ENCODE assay signal across 3 cellular contexts in genomic region chr11:119759324-119759723, GRCh38.
TF ChIP-seq lines count a peak whose summit lies in the region.

No MANE protein-coding gene starts in this region.

TF ChIP-seq in SK-N-SH treated with all-trans-retinoic acid at 6 μM for 48 hours, 23 proteins besides CTCF, POLR2A, EP300 and RAD21 (continued from another document):
- TF ChIP-seq PPARA (CRISPR knock-in tag; IDR thresholded peaks at IDR 0.05; ENCODE audit: borderline replicate concordance) = no peak

TF ChIP-seq in SK-N-SH, 30 proteins besides CTCF, POLR2A, EP300 and RAD21:
- TF ChIP-seq PBX3 (IDR thresholded peaks at IDR 0.05) (no peak), USF2 (IDR thresholded peaks at IDR 0.05; ENCODE audit: borderline replicate concordance, low read depth, low read length) (no peak), ELF1 (IDR thresholded peaks at IDR 0.05) (no peak), FOSL2 (IDR thresholded peaks at IDR 0.05; ENCODE audit: borderline replicate concordance, low read depth) (no peak), NRF1 (IDR thresholded peaks at IDR 0.05; ENCODE audit: low read depth, low read length) (no peak), MEF2A (IDR thresholded peaks at IDR 0.05; ENCODE audit: borderline replicate concordance, low read depth) (no peak), GABPA (IDR thresholded peaks at IDR 0.05; ENCODE audit: low read depth) (no peak), GATA2 (CRISPR knock-in tag; IDR thresholded peaks at IDR 0.05) (no peak), RCOR1 (IDR thresholded peaks at IDR 0.05; ENCODE audit: low read length) (no peak), SIN3A (IDR thresholded peaks at IDR 0.05; ENCODE audit: borderline replicate concordance, low read depth, low read length) (no peak), MAX (IDR thresholded peaks at IDR 0.05; ENCODE audit: low read depth) (no peak), RXRA (IDR thresholded peaks at IDR 0.05; ENCODE audit: borderline replicate concordance, low read depth) (no peak)

TF ChIP-seq in H1, 55 proteins besides CTCF, POLR2A, EP300 and RAD21 (continued from another document):
- TF ChIP-seq POU5F1 (IDR thresholded peaks at IDR 0.05; ENCODE audit: low read depth, low read length) = no peak
- TF ChIP-seq TCF12 (IDR thresholded peaks at IDR 0.05; ENCODE audit: low read depth, low read length) = no peak
- no peak for TF ChIP-seq FOSL1 (IDR thresholded peaks at IDR 0.05; ENCODE audit: insufficient read depth, low read depth, low read length)
- TF ChIP-seq CHD7 (IDR thresholded peaks at IDR 0.05; ENCODE audit: insufficient replicate concordance, low read length) = no peak
- no peak for TF ChIP-seq CREB1 (IDR thresholded peaks at IDR 0.05)
- no peak for TF ChIP-seq CBX5 (IDR thresholded peaks at IDR 0.05; ENCODE audit: low read depth, low read length)
- no peak for TF ChIP-seq POLR2AphosphoS5 (IDR thresholded peaks at IDR 0.05; ENCODE audit: low read depth, low read length)
- TF ChIP-seq NANOG (IDR thresholded peaks at IDR 0.05; ENCODE audit: insufficient read depth, low read depth, low read length, poor library complexity, severe bottlenecking) = no peak
- TF ChIP-seq CTBP2 (IDR thresholded peaks at IDR 0.05; ENCODE audit: borderline replicate concordance, insufficient read depth, insufficient read length, low read length) = no peak
- no peak for TF ChIP-seq RXRA (IDR thresholded peaks at IDR 0.05; ENCODE audit: insufficient read depth, low read depth, low read length)
- TF ChIP-seq JUND (IDR thresholded peaks at IDR 0.05; ENCODE audit: low read length) = no peak
- TF ChIP-seq EGR1 (IDR thresholded peaks at IDR 0.05; ENCODE audit: borderline replicate concordance, low read depth, low read length) = no peak
- no peak for TF ChIP-seq CBX8 (IDR thresholded peaks at IDR 0.05; ENCODE audit: borderline replicate concordance, low read depth, low read length)
- TF ChIP-seq RFX5 (IDR thresholded peaks at IDR 0.05; ENCODE audit: borderline replicate concordance, low read depth, low read length) = no peak
- no peak for TF ChIP-seq BACH1 (IDR thresholded peaks at IDR 0.05; ENCODE audit: low read length)
- no peak for TF ChIP-seq SAP30 (IDR thresholded peaks at IDR 0.05; ENCODE audit: insufficient read depth, insufficient replicate concordance, low read length)
